8 cellular contexts compared by ENCODE assay signal in the genomic region with DNA sequence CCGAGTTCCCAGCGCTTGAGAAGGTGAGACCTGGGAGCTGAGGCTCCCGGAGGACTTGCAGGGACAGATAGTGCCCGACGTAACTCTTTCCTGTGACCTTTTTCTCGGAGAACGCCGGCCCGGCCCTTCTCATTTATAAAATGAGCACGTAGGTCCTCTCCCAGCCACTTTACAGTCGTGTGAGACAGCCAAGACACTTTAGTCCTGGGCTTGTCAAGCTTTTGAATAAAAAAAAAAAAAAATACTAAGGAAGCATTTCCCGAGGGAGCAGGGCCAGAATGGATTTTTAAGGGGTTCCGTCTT. TPM values are rescaled to one million over a fixed set of nuclear protein-coding genes. Genes with fewer than 3 reads are reported as not detected.
A peak's percentile ranks its signal among the peaks of the same experiment; 100 is the strongest.
DNase-seq lines count a peak whose midpoint lies in the region; ATAC-seq, FAIRE-seq and TF ChIP-seq lines count a peak whose summit lies in the region.

No MANE protein-coding gene starts in this region.

- TF ChIP-seq CTCF in kidney (IDR thresholded peaks at IDR 0.05; ENCODE audit: borderline replicate concordance, extremely low read depth, insufficient read depth): no peak
- no peak for TF ChIP-seq CTCF in suprapubic skin (IDR thresholded peaks at IDR 0.05)

- DNase-seq in T-helper 2 cell treated with Interferon-gamma antibody and Interleukin-4, amounts not matched to agents 5 μg/mL and 100 μg/mL, for 36 hours (ENCODE audit: low spot score): no peak
- DNase-seq in T-helper 2 cell (no peak), kidney (no peak), suprapubic skin (ENCODE audit: low spot score in 2 of 2) (no peak), NCI-H2029 treated with DMSO at 0.1 percent for 48 hours (lab: John Stamatoyannopoulos, UW) (no peak)

- TF ChIP-seq EP300 in suprapubic skin (IDR thresholded peaks at IDR 0.05): no peak

- H3K27me3 ChIP-seq in suprapubic skin: no peaks in the 10 kb centered on the region

- no peaks in the 10 kb centered on the region for H3K9me3 ChIP-seq in kidney (ENCODE audit: control insufficient read depth in 1 of 2, low read length in 2 of 2)
- H3K9me3 ChIP-seq in suprapubic skin: no peaks in the 10 kb centered on the region

- no peak for FAIRE-seq in kidney (lab: Jason Lieb, UNC)

- H3K9ac ChIP-seq in kidney (ENCODE audit: low read length in 2 of 2): peak overlapping the region; percentile 23 to 77

- no peaks in the 10 kb centered on the region for H3K36me3 ChIP-seq in kidney (ENCODE audit: control insufficient read depth in 1 of 2, insufficient read depth in 2 of 2, low read length in 2 of 2)
- H3K36me3 ChIP-seq in suprapubic skin: no peaks in the 10 kb centered on the region

- intact Hi-C loops in kidney (cut with DNase I): no loop called here

- H3K9me3 Mint-ChIP-seq in T-helper 2 cell treated with Interferon-gamma antibody and Interleukin-4, amounts not matched to agents 5 μg/mL and 100 μg/mL, for 36 hours: no peaks in the 10 kb centered on the region
- no peaks in the 10 kb centered on the region for H3K9me3 Mint-ChIP-seq in activated naive CD8-positive, alpha-beta T cell (ENCODE audit: low read depth)

- peak overlapping the region; percentile 71 for H3K27ac Mint-ChIP-seq in T-helper 2 cell treated with Interferon-gamma antibody and Interleukin-4, amounts not matched to agents 5 μg/mL and 100 μg/mL, for 36 hours
- peak overlapping the region; percentile 79 for H3K27ac Mint-ChIP-seq in activated naive CD8-positive, alpha-beta T cell

- H3K4me3 Mint-ChIP-seq in T-helper 2 cell treated with Interferon-gamma antibody and Interleukin-4, amounts not matched to agents 5 μg/mL and 100 μg/mL, for 36 hours: peak overlapping the region; percentile 94
- peak overlapping the region; percentile 94 for H3K4me3 Mint-ChIP-seq in activated naive CD8-positive, alpha-beta T cell

- H3K4me1 Mint-ChIP-seq in T-helper 2 cell treated with Interferon-gamma antibody and Interleukin-4, amounts not matched to agents 5 μg/mL and 100 μg/mL, for 36 hours (ENCODE audit: low read depth): peaks cover 14% of the 10 kb centered on the region
- peaks cover 38% of the 10 kb centered on the region for H3K4me1 Mint-ChIP-seq in activated naive CD8-positive, alpha-beta T cell (ENCODE audit: low read depth)

- H3K27ac ChIP-seq in kidney (ENCODE audit: low read depth in 2 of 2, low read length in 2 of 2) (peak overlapping the region; percentile 32 to 46), suprapubic skin (peak overlapping the region; percentile 51)

- H3K4me3 ChIP-seq in kidney (ENCODE audit: low read length in 2 of 2) (peak overlapping the region; percentile 71 to 85), suprapubic skin (peak overlapping the region; percentile 78)

- peaks cover 6 to 19% of the 10 kb centered on the region in 2 donors for H3K4me1 ChIP-seq in kidney (ENCODE audit: control insufficient read depth in 1 of 2, insufficient read depth in 1 of 2, low read depth in 1 of 2, low read length in 2 of 2)
- peaks cover 39% of the 10 kb centered on the region for H3K4me1 ChIP-seq in suprapubic skin

- WGBS in suprapubic skin: 3% methylated on average over 10 of the region's 13 CpGs

- TF ChIP-seq POLR2A in suprapubic skin (IDR thresholded peaks at IDR 0.05): no peak

- peaks cover 2% of the 10 kb centered on the region for H3K36me3 Mint-ChIP-seq in T-helper 2 cell treated with Interferon-gamma antibody and Interleukin-4, amounts not matched to agents 5 μg/mL and 100 μg/mL, for 36 hours (ENCODE audit: low read depth)
- H3K36me3 Mint-ChIP-seq in activated naive CD8-positive, alpha-beta T cell: no peaks in the 10 kb centered on the region

- no peaks in the 10 kb centered on the region for H3K27me3 Mint-ChIP-seq in T-helper 2 cell treated with Interferon-gamma antibody and Interleukin-4, amounts not matched to agents 5 μg/mL and 100 μg/mL, for 36 hours (ENCODE audit: low read depth)
- H3K27me3 Mint-ChIP-seq in activated naive CD8-positive, alpha-beta T cell: no peaks in the 10 kb centered on the region

- ATAC-seq in GM21619 (IDR thresholded peaks at IDR 0.05; ENCODE audit: unreplicated experiment) (no peak), HG02610 (IDR thresholded peaks at IDR 0.05; ENCODE audit: unreplicated experiment) (no peak)

RNA-seq across cellular contexts. Expression of a gene that starts 0.2 kb away (rescaled TPM):
- total RNA-seq in kidney: 17.3 TPM
- 8.6 TPM for polyA plus RNA-seq in kidney (ENCODE audit: insufficient read depth, low read depth, low replicate concordance)
- 10 to 100 TPM in 1 of 4 donors, 1 to 10 TPM in 3; 2.0 to 10.6 (median 5.5) TPM for total RNA-seq in suprapubic skin

RNA-seq across cellular contexts. Expression of a gene that starts 0.7 kb away (rescaled TPM):
- total RNA-seq in kidney (59.4 TPM), suprapubic skin (100 to 1,000 TPM; 128 to 259 (median 162) TPM)
- 28.2 TPM for polyA plus RNA-seq in kidney (ENCODE audit: insufficient read depth, low read depth, low replicate concordance)
